ENCODE assay signal across 26 cellular contexts in the genomic region with DNA sequence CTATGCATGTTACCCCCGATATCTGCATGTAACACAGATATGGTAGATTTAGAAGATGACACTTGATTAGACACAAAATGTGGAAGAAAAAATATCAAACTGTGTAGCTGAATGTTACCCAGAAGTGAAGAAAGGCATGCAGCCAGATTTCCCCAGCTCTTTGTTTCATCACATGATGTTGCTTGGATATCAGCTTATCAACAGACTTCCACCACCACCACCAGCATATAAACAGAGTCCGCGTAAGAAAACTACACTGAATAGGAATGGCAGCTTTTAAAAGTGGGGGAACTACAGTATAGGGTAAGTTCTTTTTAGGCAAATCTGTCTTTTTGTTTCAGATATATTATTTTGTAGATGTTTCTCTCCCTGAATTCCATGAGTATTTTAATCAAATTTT. TPM values are rescaled to one million over a fixed set of nuclear protein-coding genes. Genes with fewer than 3 reads are reported as not detected.
"Had no signal": no experiment of that assay in that cellular context is flagged by ENCODE, and none has a peak within 500 bp of the region (broad histone marks: within the 10 kb centered on the region; RNA-seq: fewer than 3 reads in every experiment).

A gene (plus strand): TSS at position 223 of the 400 bp plus-strand sequence. CDS start 2,484 bp downstream, outside the sequence.

- ATAC-seq: esophagus mucosa; foreskin keratinocyte; left lung; naive thymus-derived CD4-positive, alpha-beta T cell; sciatic nerve had no signal

- H3K27me3 ChIP-seq: left lung, stomach had no signal

- H3K4me1 ChIP-seq: foreskin keratinocyte, left lung, parathyroid adenoma, prostate gland had no signal

- H3K4me3 Mint-ChIP-seq: naive thymus-derived CD4-positive, alpha-beta T cell; nephron progenitor cell had no signal

- H3K4me3 ChIP-seq: left lung, prostate gland, stomach, thoracic aorta had no signal

- H3K27ac Mint-ChIP-seq: naive thymus-derived CD4-positive, alpha-beta T cell; nephron progenitor cell had no signal

- H3K9me3 ChIP-seq: left lung, prostate gland, stomach, thoracic aorta had no signal

- H3K27ac ChIP-seq: foreskin keratinocyte, left lung, parathyroid adenoma, prostate gland, stomach, thoracic aorta had no signal

- H3K36me3 Mint-ChIP-seq: naive thymus-derived CD4-positive, alpha-beta T cell had no signal

- DNase-seq: caudate nucleus; effector memory CD4-positive, alpha-beta T cell; foreskin keratinocyte; head of caudate nucleus; hypothalamus; islet precursor cell; left lung; naive thymus-derived CD4-positive, alpha-beta T cell; nephron progenitor cell; stimulated activated CD4-positive, alpha-beta T cell treated with anti-CD3 and anti-CD28 coated beads, Interleukin-2, amount 100 ng/mL, for 24 hours; stimulated activated naive CD4-positive, alpha-beta T cell; stomach; substantia nigra; trophoblast cell had no signal

- H3K36me3 ChIP-seq: left lung, prostate gland, stomach, thoracic aorta had no signal

RNA-seq across cellular contexts. Expression of the gene that starts here (rescaled TPM):
- total RNA-seq: esophagus mucosa; foreskin keratinocyte; lung microvascular endothelial cell; mesenteric fat pad; mononuclear cell; naive thymus-derived CD4-positive, alpha-beta T cell; prostate gland; renal cortical epithelial cell; sciatic nerve; skeletal muscle tissue; thoracic aorta; urinary bladder had no signal
- polyA plus RNA-seq: fibroblast of lung; foreskin keratinocyte; naive thymus-derived CD4-positive, alpha-beta T cell; urinary bladder had no signal
